ENCODE assay signal across 33 cellular contexts in the genomic region with DNA sequence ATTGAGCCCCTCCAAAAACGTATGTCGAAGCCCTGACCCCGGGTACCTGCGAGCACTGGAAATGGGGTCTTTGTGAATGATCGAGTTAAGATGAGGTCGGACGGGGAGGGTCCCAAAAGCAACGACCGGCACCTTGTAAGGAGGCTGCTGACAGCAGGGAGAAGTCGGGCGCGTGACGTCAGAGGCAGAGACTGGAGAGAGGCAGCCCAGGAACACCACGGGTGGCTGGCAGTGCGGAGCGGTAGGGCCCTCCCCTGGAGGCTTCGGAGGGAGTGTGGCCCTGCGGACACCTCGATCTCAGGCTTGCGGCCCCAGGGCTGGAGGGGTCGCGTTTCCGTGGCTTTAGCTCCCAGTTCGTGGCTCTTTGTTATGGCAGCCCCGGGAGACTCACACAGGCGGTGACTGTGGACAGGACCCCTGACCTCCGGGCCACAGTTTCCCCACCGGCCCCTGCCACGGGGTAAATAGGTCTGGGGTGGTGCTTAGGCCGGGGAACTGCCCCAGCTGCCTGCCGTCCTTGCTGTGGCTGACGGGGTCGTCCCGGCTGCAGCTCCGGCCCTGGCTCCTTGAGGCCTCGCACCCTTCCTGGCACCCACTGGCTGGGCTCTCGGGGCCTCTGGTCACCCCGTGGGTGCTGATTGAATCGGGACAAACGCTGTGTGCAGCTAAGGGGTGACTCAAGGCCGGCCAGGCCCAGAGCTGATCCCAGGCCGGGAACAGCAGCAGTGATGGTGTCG. TPM values are rescaled to one million over a fixed set of nuclear protein-coding genes. Genes with fewer than 3 reads are reported as not detected.
"Had no signal": no experiment of that assay in that cellular context is flagged by ENCODE, and none has a peak within 500 bp of the region (broad histone marks: within the 10 kb centered on the region; RNA-seq: fewer than 3 reads in every experiment).

No MANE protein-coding gene starts in this region.

- H3K9me3 ChIP-seq: pancreas, prostate gland, sigmoid colon, thoracic aorta, upper lobe of right lung had no signal

- H3K27me3 ChIP-seq: hepatocyte had no signal

- H3K36me3 Mint-ChIP-seq: mesothelial cell of epicardium, natural killer cell had no signal

- H3K4me2 ChIP-seq: hepatocyte had no signal

- H3K27ac ChIP-seq: hepatocyte, left ventricle myocardium inferior, pancreas, prostate gland, sigmoid colon, spleen, suprapubic skin, thoracic aorta, tibial artery, upper lobe of right lung had no signal

- H2AFZ ChIP-seq: hepatocyte had no signal

- DNase-seq: islet precursor cell; left ventricle myocardium inferior; mesendoderm; naive B cell; natural killer cell; nucleus accumbens; pancreas; posterior cingulate gyrus; retina; sigmoid colon; small intestine; spleen; stimulated activated CD4-positive, alpha-beta T cell treated with anti-CD3 and anti-CD28 coated beads, Interleukin-4, amount 100 ng/mL, for 24 hours; stimulated activated naive CD4-positive, alpha-beta T cell; tibial artery; trophoblast cell; upper lobe of right lung had no signal

- FAIRE-seq: pancreas, small intestine, urothelium cell line had no signal

- H3K36me3 ChIP-seq: left ventricle myocardium inferior, pancreas, prostate gland, sigmoid colon, spleen, suprapubic skin, thoracic aorta, tibial artery, upper lobe of right lung had no signal

- ATAC-seq: natural killer cell; pancreas; right cardiac atrium; stimulated activated effector memory CD8-positive, alpha-beta T cell treated with anti-CD3 and anti-CD28 coated beads, Interleukin-12 subunit alpha, Interleukin-12 subunit beta, amount 100 ng/mL, for 72 hours; upper lobe of right lung had no signal

- H3K4me1 ChIP-seq: left ventricle myocardium inferior, pancreas, prostate gland, spleen, suprapubic skin, upper lobe of right lung had no signal

- H3K27ac Mint-ChIP-seq: mesothelial cell of epicardium; naive B cell; natural killer cell; stimulated activated effector memory CD8-positive, alpha-beta T cell treated with anti-CD3 and anti-CD28 coated beads, Interleukin-12 subunit alpha, Interleukin-12 subunit beta, amount 100 ng/mL, for 72 hours; stimulated activated naive CD8-positive, alpha-beta T cell treated with anti-CD3 and anti-CD28 coated beads, Interleukin-15, Interleukin-2, amounts not matched to agents 100 ng/mL and 50 ng/mL, for 24 hours had no signal

- H3K4me3 ChIP-seq: hepatocyte, left ventricle myocardium inferior, lung, pancreas, prostate gland, sigmoid colon, spleen, suprapubic skin, thoracic aorta, tibial artery, upper lobe of right lung had no signal

- H3K79me2 ChIP-seq: hepatocyte had no signal

RNA-seq across cellular contexts. Expression of gene SSTR5, which starts 10.6 kb away (rescaled TPM):
- total RNA-seq: kidney epithelial cell, mesothelial cell of epicardium, mononuclear cell, natural killer cell, osteoblast, sigmoid colon, spleen, subcutaneous adipose tissue, upper lobe of right lung had no signal
- polyA plus RNA-seq: lung, neural cell, spleen had no signal

RNA-seq across cellular contexts. Expression of gene C1QTNF8, which starts 34.1 kb away (rescaled TPM):
- total RNA-seq: hepatocyte, kidney epithelial cell, left ventricle myocardium inferior, lower leg skin, mesothelial cell of epicardium, mononuclear cell, natural killer cell, osteoblast, pancreas, sigmoid colon, spleen, subcutaneous adipose tissue, suprapubic skin, upper lobe of right lung had no signal
- polyA plus RNA-seq: hepatocyte, sigmoid colon, small intestine, spleen had no signal
